8 cellular contexts compared by ENCODE assay signal in the genomic region with DNA sequence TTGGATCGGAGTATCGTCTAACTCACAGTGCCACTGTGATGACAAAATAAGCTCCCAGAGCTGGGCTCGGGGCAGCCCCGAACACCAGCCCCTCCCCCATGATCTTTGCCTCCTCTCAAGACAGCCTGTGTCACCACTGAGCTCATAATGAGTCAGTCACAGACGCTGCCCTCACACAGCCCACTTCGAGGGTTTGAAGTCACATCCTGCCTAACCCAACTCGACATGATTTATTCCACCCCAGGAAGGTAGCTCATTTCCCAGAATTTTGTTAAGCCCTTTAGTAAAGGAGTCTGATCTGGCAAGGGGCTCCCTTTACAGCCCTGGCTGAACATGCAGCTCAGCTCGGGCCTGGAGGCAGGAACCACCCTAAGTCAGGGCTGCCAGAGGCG. TPM values are rescaled to one million over a fixed set of nuclear protein-coding genes. Genes with fewer than 3 reads are reported as not detected.
DNase-seq lines count a peak whose midpoint lies in the region; ATAC-seq and TF ChIP-seq lines count a peak whose summit lies in the region.

No MANE protein-coding gene starts in this region.

- H3K9me3 ChIP-seq in left ventricle myocardium inferior (replicated peaks) = no peaks in the 10 kb centered on the region

- peak; percentile 70 for ATAC-seq in GM19463 (IDR thresholded peaks at IDR 0.05; ENCODE audit: unreplicated experiment)

- TF ChIP-seq CTCF in RWPE1 (conservative IDR thresholded peaks at IDR 0.05; ENCODE audit: low read depth) (no peak), left ventricle myocardium inferior (IDR thresholded peaks at IDR 0.05; ENCODE audit: borderline replicate concordance) (no peak)

- DNase-seq in RWPE1 (ENCODE audit: low spot score) = peak; percentile 74
- DNase-seq in activated naive CD4-positive, alpha-beta T cell (lab: John Stamatoyannopoulos, UW) = peak; percentile 47 to 70 (median 50)
- peak; percentile 44 for DNase-seq in left ventricle myocardium inferior
- peak; percentile 79 for DNase-seq in stimulated activated CD4-positive, alpha-beta T cell treated with anti-CD3 and anti-CD28 coated beads, Interleukin-12 subunit alpha, Interleukin-12 subunit beta, amount 100 ng/mL, for 4 hours
- DNase-seq in NCI-H526 treated with DMSO at 0.1 percent for 48 hours (lab: John Stamatoyannopoulos, UW) = no peak
- DNase-seq in cerebellar nuclear complex (lab: John Stamatoyannopoulos, UW) = no peak
- no peak for DNase-seq in NCI-H82 treated with DMSO at 0.1 percent for 48 hours (lab: John Stamatoyannopoulos, UW; ENCODE audit: unreplicated experiment)

- H3K4me3 ChIP-seq in left ventricle myocardium inferior = peak overlapping the region; percentile 58

- H3K4me1 ChIP-seq in left ventricle myocardium inferior = peaks cover 100% of the 10 kb centered on the region

- POLR2A ChIA-PET in RWPE1 (lab: Yijun Ruan, JAX; ENCODE audit: low non-redundant PET) = interaction anchor here (1.1 kb wide), 1 partner anchor 10 kb away, joined by 4 read pairs; no protein-coding TSS in a partner anchor

- intact Hi-C loops in left ventricle myocardium inferior (cut with micrococcal nuclease) = no loop called here

- peaks cover 5% of the 10 kb centered on the region for H3K36me3 ChIP-seq in left ventricle myocardium inferior

- CTCF ChIA-PET in RWPE1 (lab: Yijun Ruan, JAX) = interaction anchor here (0.9 kb wide), 1 partner anchor 36 kb away, joined by 3 read pairs; no protein-coding TSS in a partner anchor

- no peaks in the 10 kb centered on the region for H3K27me3 ChIP-seq in left ventricle myocardium inferior (ENCODE audit: low read depth)

- H3K27ac ChIP-seq in RWPE1 = peak overlapping the region; percentile 89
- H3K27ac ChIP-seq in left ventricle myocardium inferior (replicated peaks) = peak overlapping the region; percentile 100

RNA-seq across cellular contexts. Expression of gene MYH9, which starts 22.8 kb away (rescaled TPM):
- 150 TPM for total RNA-seq in left ventricle myocardium inferior

Comparison
In these comparisons a context has a peak if more than half of its experiments do, and no peak if none do; other contexts are left out.
1. DNase-seq: peak in RWPE1 (single experiment), activated naive CD4-positive, alpha-beta T cell (4 of 4), left ventricle myocardium inferior (single experiment) and stimulated activated CD4-positive, alpha-beta T cell treated with anti-CD3 and anti-CD28 coated beads, Interleukin-12 subunit alpha, Interleukin-12 subunit beta, amount 100 ng/mL, for 4 hours (single experiment); none in NCI-H526 treated with DMSO at 0.1 percent for 48 hours (single experiment), cerebellar nuclear complex (0 of 2) and NCI-H82 treated with DMSO at 0.1 percent for 48 hours (single experiment).